Comparison of ENCODE assay signal across 12 cellular contexts in the genomic region with DNA sequence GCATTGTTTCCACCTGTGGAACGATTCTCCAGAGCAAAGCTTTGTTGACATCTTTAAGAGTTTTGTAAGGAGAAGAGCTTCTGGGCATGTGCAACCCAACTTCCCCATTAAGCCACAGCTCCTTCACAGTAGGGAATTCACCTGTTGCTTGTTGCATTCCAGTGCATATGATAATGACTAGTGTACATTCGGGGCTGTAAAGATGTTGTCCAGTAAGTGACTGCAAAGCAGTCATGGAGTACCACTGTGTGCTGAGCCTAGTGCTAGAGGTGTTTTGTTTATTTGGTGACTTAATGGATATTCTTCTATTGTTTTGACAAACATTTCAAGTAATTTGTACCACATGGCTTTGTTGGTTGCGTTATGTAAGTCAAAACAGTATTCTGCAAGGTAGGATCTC.
DNase-seq lines count a peak whose midpoint lies in the region; ATAC-seq and TF ChIP-seq lines count a peak whose summit lies in the region.
"Had no signal": no experiment of that assay in that cellular context is flagged by ENCODE, and none has a peak within 500 bp of the region (broad histone marks: within the 10 kb centered on the region; RNA-seq: fewer than 3 reads in every experiment).

No MANE protein-coding gene starts in this region.

- no peak overlapping the region for H3K4me3 ChIP-seq in epithelial cell of esophagus (ENCODE audit: low read length)
- H3K4me3 ChIP-seq: skin epidermis had no signal

- peaks cover 98% of the 10 kb centered on the region for H3K4me1 Mint-ChIP-seq in activated naive CD4-positive, alpha-beta T cell treated with anti-CD3 and anti-CD28 coated beads, Interleukin-2, amount 50 U/mL, for 24 hours
- H3K4me1 Mint-ChIP-seq in T-helper 2 cell treated with Interferon-gamma antibody and Interleukin-4, amounts not matched to agents 5 μg/mL and 100 μg/mL, for 36 hours (ENCODE audit: low read depth) = peaks cover 46% of the 10 kb centered on the region

- no peaks in the 10 kb centered on the region for H3K9me3 Mint-ChIP-seq in activated naive CD4-positive, alpha-beta T cell treated with anti-CD3 and anti-CD28 coated beads, Interleukin-2, amount 50 U/mL, for 24 hours
- H3K9me3 Mint-ChIP-seq in T-helper 2 cell treated with Interferon-gamma antibody and Interleukin-4, amounts not matched to agents 5 μg/mL and 100 μg/mL, for 36 hours = no peaks in the 10 kb centered on the region
- H3K9me3 Mint-ChIP-seq: stimulated activated effector memory CD8-positive, alpha-beta T cell treated with anti-CD3 and anti-CD28 coated beads, Interleukin-12 subunit alpha, Interleukin-12 subunit beta, amount 100 ng/mL, for 72 hours had no signal

- no peak for TF ChIP-seq CTCF in epithelial cell of esophagus (IDR thresholded peaks at IDR 0.05; ENCODE audit: insufficient read depth, low read depth, low read length, missing control alignments)

- peak overlapping the region; percentile 97 for H3K27ac Mint-ChIP-seq in activated naive CD4-positive, alpha-beta T cell treated with anti-CD3 and anti-CD28 coated beads, Interleukin-2, amount 50 U/mL, for 24 hours
- H3K27ac Mint-ChIP-seq in T-helper 2 cell treated with Interferon-gamma antibody and Interleukin-4, amounts not matched to agents 5 μg/mL and 100 μg/mL, for 36 hours = no peak overlapping the region
- H3K27ac Mint-ChIP-seq: stimulated activated effector memory CD8-positive, alpha-beta T cell treated with anti-CD3 and anti-CD28 coated beads, Interleukin-12 subunit alpha, Interleukin-12 subunit beta, amount 100 ng/mL, for 72 hours had no signal

- H3K27me3 Mint-ChIP-seq in activated naive CD4-positive, alpha-beta T cell treated with anti-CD3 and anti-CD28 coated beads, Interleukin-2, amount 50 U/mL, for 24 hours = no peaks in the 10 kb centered on the region
- no peaks in the 10 kb centered on the region for H3K27me3 Mint-ChIP-seq in T-helper 2 cell treated with Interferon-gamma antibody and Interleukin-4, amounts not matched to agents 5 μg/mL and 100 μg/mL, for 36 hours (ENCODE audit: low read depth)

- peaks cover 12% of the 10 kb centered on the region for H3K36me3 Mint-ChIP-seq in activated naive CD4-positive, alpha-beta T cell treated with anti-CD3 and anti-CD28 coated beads, Interleukin-2, amount 50 U/mL, for 24 hours
- peaks cover 6% of the 10 kb centered on the region for H3K36me3 Mint-ChIP-seq in T-helper 2 cell treated with Interferon-gamma antibody and Interleukin-4, amounts not matched to agents 5 μg/mL and 100 μg/mL, for 36 hours (ENCODE audit: low read depth)

- no peak for DNase-seq in activated naive CD4-positive, alpha-beta T cell treated with anti-CD3 and anti-CD28 coated beads, Interleukin-2, amount 50 U/mL, for 16 hours
- peak; percentile 28 for DNase-seq in epithelial cell of esophagus (ENCODE audit: low read depth)
- no peak for DNase-seq in T-helper 2 cell treated with Interferon-gamma antibody and Interleukin-4, amounts not matched to agents 5 μg/mL and 100 μg/mL, for 36 hours (ENCODE audit: low spot score)
- DNase-seq in NCI-H1048 (lab: John Stamatoyannopoulos, UW) = no peak
- DNase-seq in GM19238 (ENCODE audit: insufficient read length, low spot score) = no peak
- DNase-seq: left ventricle myocardium superior, PC-3 had no signal

- ATAC-seq in HG03175 (IDR thresholded peaks at IDR 0.05; ENCODE audit: unreplicated experiment) (peak; percentile 44), GM21360 (IDR thresholded peaks at IDR 0.05; ENCODE audit: unreplicated experiment) (no peak)
- ATAC-seq: left ventricle myocardium superior, PC-3 had no signal

- H3K4me3 Mint-ChIP-seq in activated naive CD4-positive, alpha-beta T cell treated with anti-CD3 and anti-CD28 coated beads, Interleukin-2, amount 50 U/mL, for 24 hours = peak overlapping the region; percentile 66
- no peak overlapping the region for H3K4me3 Mint-ChIP-seq in T-helper 2 cell treated with Interferon-gamma antibody and Interleukin-4, amounts not matched to agents 5 μg/mL and 100 μg/mL, for 36 hours
- H3K4me3 Mint-ChIP-seq: stimulated activated effector memory CD8-positive, alpha-beta T cell treated with anti-CD3 and anti-CD28 coated beads, Interleukin-12 subunit alpha, Interleukin-12 subunit beta, amount 100 ng/mL, for 72 hours had no signal
